17 cellular contexts compared by ENCODE assay signal in genomic region chr16:68131813-68132706, GRCh38. TPM values are rescaled to one million over a fixed set of nuclear protein-coding genes. Genes with fewer than 3 reads are reported as not detected.
DNase-seq lines count a peak whose midpoint lies in the region; ATAC-seq, FAIRE-seq and TF ChIP-seq lines count a peak whose summit lies in the region.
"Had no signal": no experiment of that assay in that cellular context is flagged by ENCODE, and none has a peak within 500 bp of the region (broad histone marks: within the 10 kb centered on the region; RNA-seq: fewer than 3 reads in every experiment).

No MANE protein-coding gene starts in this region.

- whole genome bisulfite sequencing in prostate gland: 85% methylated on average over 2 of the region's 2 CpGs

- H3K27me3 Mint-ChIP-seq in CD4-positive, CD25-positive, alpha-beta regulatory T cell: no peaks in the 10 kb centered on the region
- no peaks in the 10 kb centered on the region for H3K27me3 Mint-ChIP-seq in activated CD8-positive, alpha-beta T cell treated with anti-CD3 and anti-CD28 coated beads, Interleukin-2, amount 10 ng/mL, durations not matched to agents 7 days and 5 days (ENCODE audit: low read depth)
- H3K27me3 Mint-ChIP-seq in naive B cell: no peaks in the 10 kb centered on the region

- peaks cover 18% of the 10 kb centered on the region for H3K36me3 ChIP-seq in CD4-positive, CD25-positive, alpha-beta regulatory T cell (ENCODE audit: control insufficient read depth, insufficient read depth, low read length)
- no peaks in the 10 kb centered on the region for H3K36me3 ChIP-seq in prostate gland
- H3K36me3 ChIP-seq: ascending aorta, esophagus squamous epithelium had no signal

- H3K27me3 ChIP-seq in CD4-positive, CD25-positive, alpha-beta regulatory T cell (ENCODE audit: control insufficient read depth, insufficient read depth, low read length): no peaks in the 10 kb centered on the region
- no peaks in the 10 kb centered on the region for H3K27me3 ChIP-seq in prostate gland (replicated peaks; ENCODE audit: insufficient read depth)
- H3K27me3 ChIP-seq: ascending aorta, esophagus squamous epithelium, spleen had no signal

- H3K4me1 Mint-ChIP-seq in CD4-positive, CD25-positive, alpha-beta regulatory T cell: peaks cover 35 to 73% (median 51%) of the 10 kb centered on the region in 4 donors
- peaks cover 47% of the 10 kb centered on the region for H3K4me1 Mint-ChIP-seq in activated CD8-positive, alpha-beta T cell treated with anti-CD3 and anti-CD28 coated beads, Interleukin-2, amount 10 ng/mL, durations not matched to agents 7 days and 5 days (ENCODE audit: low read depth)
- peaks cover 42 to 76% (median 50%) of the 10 kb centered on the region in 3 donors for H3K4me1 Mint-ChIP-seq in naive B cell

- ATAC-seq in CD4-positive, CD25-positive, alpha-beta regulatory T cell (ENCODE audit: low read depth in 2 of 2): peak; percentile 85 to 94
- peak; percentile 76 for ATAC-seq in activated CD8-positive, alpha-beta T cell treated with anti-CD3 and anti-CD28 coated beads, Interleukin-2, amount 10 ng/mL, durations not matched to agents 7 days and 5 days
- ATAC-seq in naive B cell (ENCODE audit: low read depth in 2 of 2) (peak; percentile 35), left lobe of liver (no peak)

- TF ChIP-seq POLR2A in GM12891 (IDR thresholded peaks at IDR 0.05; ENCODE audit: low read depth, low read length): no peak
- TF ChIP-seq POLR2A in prostate gland (IDR thresholded peaks at IDR 0.05): no peak

- no peak for TF ChIP-seq CTCF in prostate gland (IDR thresholded peaks at IDR 0.05)

- peak; percentile 47 for FAIRE-seq in GM12891 (lab: Jason Lieb, UNC)

- H3K9me3 ChIP-seq in CD4-positive, CD25-positive, alpha-beta regulatory T cell (ENCODE audit: control insufficient read depth in 2 of 2, low read length in 2 of 2): no peaks in the 10 kb centered on the region
- H3K9me3 ChIP-seq in prostate gland: no peaks in the 10 kb centered on the region
- H3K9me3 ChIP-seq: ascending aorta, esophagus squamous epithelium, spleen had no signal

- CTCF ChIA-PET in activated CD8-positive, alpha-beta T cell treated with anti-CD3 and anti-CD28 coated beads, Interleukin-2, amount 10 ng/mL, durations not matched to agents 7 days and 5 days (lab: Charles Lee): interaction anchor here (1.1 to 2.2 kb wide), 4 partner anchors 11 to 38 kb away, joined by 3 to 7 read pairs (median 6); no protein-coding TSS in a partner anchor

- intact Hi-C loops in prostate gland (cut with DNase I): no loop called here

- no peaks in the 10 kb centered on the region for H3K9me3 Mint-ChIP-seq in CD4-positive, CD25-positive, alpha-beta regulatory T cell
- H3K9me3 Mint-ChIP-seq in activated CD8-positive, alpha-beta T cell treated with anti-CD3 and anti-CD28 coated beads, Interleukin-2, amount 10 ng/mL, durations not matched to agents 7 days and 5 days (ENCODE audit: insufficient read depth): no peaks in the 10 kb centered on the region
- H3K9me3 Mint-ChIP-seq in naive B cell: no peaks in the 10 kb centered on the region

- peaks cover 32% of the 10 kb centered on the region for H3K4me1 ChIP-seq in CD4-positive, CD25-positive, alpha-beta regulatory T cell (ENCODE audit: control insufficient read depth, insufficient read depth, low read length, poor library complexity, severe bottlenecking)
- H3K4me1 ChIP-seq in prostate gland (replicated peaks): no peaks in the 10 kb centered on the region

- POLR2A ChIA-PET in activated CD8-positive, alpha-beta T cell treated with anti-CD3 and anti-CD28 coated beads, Interleukin-2, amount 10 ng/mL, durations not matched to agents 7 days and 5 days (lab: Charles Lee): no interaction called here

- peak overlapping the region; percentile 55 for H3K27ac ChIP-seq in CD4-positive, CD25-positive, alpha-beta regulatory T cell (ENCODE audit: insufficient read depth, low read length, poor library complexity, severe bottlenecking)
- no peak overlapping the region for H3K27ac ChIP-seq in prostate gland
- H3K27ac ChIP-seq: ascending aorta, esophagus squamous epithelium, spleen had no signal

- H3K4me3 Mint-ChIP-seq in CD4-positive, CD25-positive, alpha-beta regulatory T cell: peak overlapping the region; percentile 39 to 70 (median 50)
- peak overlapping the region; percentile 11 for H3K4me3 Mint-ChIP-seq in activated CD8-positive, alpha-beta T cell treated with anti-CD3 and anti-CD28 coated beads, Interleukin-2, amount 10 ng/mL, durations not matched to agents 7 days and 5 days
- peak overlapping the region in 5 of 8 donors; percentile 19 to 62 (median 43) for H3K4me3 Mint-ChIP-seq in naive B cell

- peak overlapping the region; percentile 15 to 74 (median 59) for H3K27ac Mint-ChIP-seq in CD4-positive, CD25-positive, alpha-beta regulatory T cell
- peak overlapping the region; percentile 27 for H3K27ac Mint-ChIP-seq in activated CD8-positive, alpha-beta T cell treated with anti-CD3 and anti-CD28 coated beads, Interleukin-2, amount 10 ng/mL, durations not matched to agents 7 days and 5 days
- H3K27ac Mint-ChIP-seq in naive B cell: peak overlapping the region; percentile 57 to 92 (median 90)

- H3K36me3 Mint-ChIP-seq in CD4-positive, CD25-positive, alpha-beta regulatory T cell: peaks cover 22% of the 10 kb centered on the region
- H3K36me3 Mint-ChIP-seq in activated CD8-positive, alpha-beta T cell treated with anti-CD3 and anti-CD28 coated beads, Interleukin-2, amount 10 ng/mL, durations not matched to agents 7 days and 5 days (ENCODE audit: low read depth): peaks cover 63% of the 10 kb centered on the region
- peaks cover 5 to 8% of the 10 kb centered on the region in 2 donors for H3K36me3 Mint-ChIP-seq in naive B cell

- peak overlapping the region; percentile 27 for H3K4me3 ChIP-seq in CD4-positive, CD25-positive, alpha-beta regulatory T cell (ENCODE audit: low read depth, low read length)
- no peak overlapping the region for H3K4me3 ChIP-seq in prostate gland
- H3K4me3 ChIP-seq: ascending aorta, esophagus squamous epithelium, spleen had no signal

- DNase-seq in CD4-positive, CD25-positive, alpha-beta regulatory T cell: peak in 2 of 3 donors; percentile 47 to 64
- no peak for DNase-seq in GM12891 (ENCODE audit: insufficient read length, low spot score)
- no peak for DNase-seq in activated CD8-positive, alpha-beta T cell treated with anti-CD3 and anti-CD28 coated beads, Interleukin-2, amount 10 ng/mL, durations not matched to agents 7 days and 5 days
- no peak for DNase-seq in naive B cell
- DNase-seq in retina: no peak
- DNase-seq in prostate gland (ENCODE audit: low spot score): no peak
- no peak for DNase-seq in left lobe of liver (ENCODE audit: low spot score)
- DNase-seq: activated CD8-positive, alpha-beta memory T cell treated with anti-CD3 and anti-CD28 coated beads, Interleukin-2, amount 50 U/mL, for 48 hours; C1 segment of cervical spinal cord; esophagus squamous epithelium; KBM-7; NCI-H1417; NCI-H345; posterior cingulate gyrus; SIG-M5; spleen had no signal

TF ChIP-seq in GM12891, 5 proteins besides CTCF, POLR2A, EP300 and RAD21:
- TF ChIP-seq SPI1 (IDR thresholded peaks at IDR 0.05; ENCODE audit: low read depth, low read length): peak; percentile 43; the same call in 1 of the 2 replicates
- no peak for TF ChIP-seq POLR2AphosphoS5 (IDR thresholded peaks at IDR 0.05; ENCODE audit: low read depth, low read length)

RNA-seq across cellular contexts. Expression of gene NFATC3, which starts 46.9 kb away (rescaled TPM):
- total RNA-seq in CD4-positive, CD25-positive, alpha-beta regulatory T cell: 115 TPM
- 10 to 100 TPM; 52.0 to 67.5 (median 56.6) TPM for polyA plus RNA-seq in CD4-positive, CD25-positive, alpha-beta regulatory T cell
- 8.3 TPM for polyA plus RNA-seq in GM12891 (2012; ENCODE audit: low read depth, missing spikeins)
- total RNA-seq in activated CD8-positive, alpha-beta T cell treated with anti-CD3 and anti-CD28 coated beads, Interleukin-2, amount 10 ng/mL, durations not matched to agents 7 days and 5 days: 100 to 1,000 TPM; 166 to 169 TPM
- polyA plus RNA-seq in naive B cell (ENCODE audit: low read depth in 6 of 6): 100 to 1,000 TPM in 2 of 6 donors, 10 to 100 TPM in 4; 74.8 to 147 (median 96.7) TPM
- total RNA-seq in prostate gland: 10 to 100 TPM; 36.6 to 84.1 TPM
- 27.6 TPM for total RNA-seq in left lobe of liver

Comparison
In these comparisons a context has a peak if more than half of its experiments do, and no peak if none do; other contexts are left out.
1. DNase-seq: peak in CD4-positive, CD25-positive, alpha-beta regulatory T cell (2 of 3); none in GM12891 (single experiment), activated CD8-positive, alpha-beta T cell treated with anti-CD3 and anti-CD28 coated beads, Interleukin-2, amount 10 ng/mL, durations not matched to agents 7 days and 5 days (single experiment), naive B cell (single experiment), retina (single experiment), prostate gland (single experiment) and left lobe of liver (single experiment).
2. H3K27ac Mint-ChIP-seq: peak in every context shown above with its lines; median percentile 90 in naive B cell; 59 in CD4-positive, CD25-positive, alpha-beta regulatory T cell; 27 in activated CD8-positive, alpha-beta T cell treated with anti-CD3 and anti-CD28 coated beads, Interleukin-2, amount 10 ng/mL, durations not matched to agents 7 days and 5 days.
3. Peak in every context shown above with its lines, with median percentiles within 50 percentile points of each other: H3K4me3 Mint-ChIP-seq.